In genomic region chr1:16220101-16220500, GRCh38 we compare ENCODE assay signal across 2 cellular contexts.
A peak's percentile ranks its signal among the peaks of the same experiment; 100 is the strongest.
TF ChIP-seq lines count a peak whose summit lies in the region.

No MANE protein-coding gene starts in this region.

TF ChIP-seq in HEK293, 187 proteins besides CTCF, POLR2A, EP300 and RAD21:
- no peak for TF ChIP-seq ZNF354C (tag by site-specific recombination; IDR thresholded peaks at IDR 0.05; ENCODE audit: borderline replicate concordance, low read depth)
- no peak for TF ChIP-seq ZNF138 (tag by site-specific recombination; IDR thresholded peaks at IDR 0.05; ENCODE audit: borderline replicate concordance)
- TF ChIP-seq PRDM1 (tag by site-specific recombination; IDR thresholded peaks at IDR 0.05) = peak; percentile 76
- TF ChIP-seq, protein P1, sequence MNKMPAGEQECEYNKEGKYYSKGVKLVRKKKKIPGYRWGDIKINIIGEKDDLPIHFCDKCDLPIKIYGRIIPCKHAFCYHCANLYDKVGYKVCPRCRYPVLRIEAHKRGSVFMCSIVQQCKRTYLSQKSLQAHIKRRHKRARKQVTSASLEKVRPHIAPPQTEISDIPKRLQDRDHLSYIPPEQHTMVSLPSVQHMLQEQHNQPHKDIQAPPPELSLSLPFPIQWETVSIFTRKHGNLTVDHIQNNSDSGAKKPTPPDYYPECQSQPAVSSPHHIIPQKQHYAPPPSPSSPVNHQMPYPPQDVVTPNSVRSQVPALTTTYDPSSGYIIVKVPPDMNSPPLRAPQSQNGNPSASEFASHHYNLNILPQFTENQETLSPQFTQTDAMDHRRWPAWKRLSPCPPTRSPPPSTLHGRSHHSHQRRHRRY (tag by site-specific recombination; IDR thresholded peaks at IDR 0.05) = no peak
- TF ChIP-seq PRDM6 (tag by site-specific recombination; IDR thresholded peaks at IDR 0.05) = no peak
- TF ChIP-seq ZNF701 (tag by site-specific recombination; IDR thresholded peaks at IDR 0.05) = no peak
- TF ChIP-seq SP7 (tag by site-specific recombination; IDR thresholded peaks at IDR 0.05) = no peak
- TF ChIP-seq ZNF585B (tag by site-specific recombination; IDR thresholded peaks at IDR 0.05) = no peak
TF ChIP-seq in HEK293: peak in this region for 1.

TF ChIP-seq in HepG2, 621 proteins besides CTCF, POLR2A, EP300 and RAD21:
- no peak for TF ChIP-seq ATF5 (CRISPR knock-in tag; IDR thresholded peaks at IDR 0.05; ENCODE audit: low read depth)
- TF ChIP-seq HDAC1 (CRISPR knock-in tag; IDR thresholded peaks at IDR 0.05) = no peak
- TF ChIP-seq NCOA1 (CRISPR knock-in tag; IDR thresholded peaks at IDR 0.05) = no peak
- TF ChIP-seq IRF2 (CRISPR knock-in tag; IDR thresholded peaks at IDR 0.05) = peak; percentile 77; the same call in 1 of the 2 replicates
- TF ChIP-seq NPAS2 (CRISPR knock-in tag; IDR thresholded peaks at IDR 0.05; ENCODE audit: borderline replicate concordance) = no peak
- TF ChIP-seq, protein P2, sequence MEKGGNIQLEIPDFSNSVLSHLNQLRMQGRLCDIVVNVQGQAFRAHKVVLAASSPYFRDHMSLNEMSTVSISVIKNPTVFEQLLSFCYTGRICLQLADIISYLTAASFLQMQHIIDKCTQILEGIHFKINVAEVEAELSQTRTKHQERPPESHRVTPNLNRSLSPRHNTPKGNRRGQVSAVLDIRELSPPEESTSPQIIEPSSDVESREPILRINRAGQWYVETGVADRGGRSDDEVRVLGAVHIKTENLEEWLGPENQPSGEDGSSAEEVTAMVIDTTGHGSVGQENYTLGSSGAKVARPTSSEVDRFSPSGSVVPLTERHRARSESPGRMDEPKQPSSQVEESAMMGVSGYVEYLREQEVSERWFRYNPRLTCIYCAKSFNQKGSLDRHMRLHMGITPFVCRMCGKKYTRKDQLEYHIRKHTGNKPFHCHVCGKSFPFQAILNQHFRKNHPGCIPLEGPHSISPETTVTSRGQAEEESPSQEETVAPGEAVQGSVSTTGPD (CRISPR knock-in tag; IDR thresholded peaks at IDR 0.05) = no peak
- no peak for TF ChIP-seq U2AF2 (IDR thresholded peaks at IDR 0.05; ENCODE audit: low read depth, low read length)
- no peak for TF ChIP-seq ZNF549 (CRISPR knock-in tag; IDR thresholded peaks at IDR 0.05)
- TF ChIP-seq ETV6 (CRISPR knock-in tag; conservative IDR thresholded peaks at IDR 0.05) = no peak
- TF ChIP-seq SATB2 (CRISPR knock-in tag; IDR thresholded peaks at IDR 0.05) = no peak
- no peak for TF ChIP-seq ARNT (IDR thresholded peaks at IDR 0.05)
- TF ChIP-seq STAG1 (CRISPR knock-in tag; IDR thresholded peaks at IDR 0.05) = peak; percentile 23; the same call in 1 of the 2 replicates
- TF ChIP-seq GABPA (IDR thresholded peaks at IDR 0.05; ENCODE audit: low read depth, low read length) = no peak
- TF ChIP-seq GABPA (CRISPR knock-in tag; IDR thresholded peaks at IDR 0.05; ENCODE audit: low read depth) = no peak
- no peak for TF ChIP-seq ZNF225 (CRISPR knock-in tag; IDR thresholded peaks at IDR 0.05)
- no peak for TF ChIP-seq HMGXB4 (CRISPR knock-in tag; IDR thresholded peaks at IDR 0.05; ENCODE audit: borderline replicate concordance in 1 of 2, low read depth in 1 of 2)
